In the genomic region with DNA sequence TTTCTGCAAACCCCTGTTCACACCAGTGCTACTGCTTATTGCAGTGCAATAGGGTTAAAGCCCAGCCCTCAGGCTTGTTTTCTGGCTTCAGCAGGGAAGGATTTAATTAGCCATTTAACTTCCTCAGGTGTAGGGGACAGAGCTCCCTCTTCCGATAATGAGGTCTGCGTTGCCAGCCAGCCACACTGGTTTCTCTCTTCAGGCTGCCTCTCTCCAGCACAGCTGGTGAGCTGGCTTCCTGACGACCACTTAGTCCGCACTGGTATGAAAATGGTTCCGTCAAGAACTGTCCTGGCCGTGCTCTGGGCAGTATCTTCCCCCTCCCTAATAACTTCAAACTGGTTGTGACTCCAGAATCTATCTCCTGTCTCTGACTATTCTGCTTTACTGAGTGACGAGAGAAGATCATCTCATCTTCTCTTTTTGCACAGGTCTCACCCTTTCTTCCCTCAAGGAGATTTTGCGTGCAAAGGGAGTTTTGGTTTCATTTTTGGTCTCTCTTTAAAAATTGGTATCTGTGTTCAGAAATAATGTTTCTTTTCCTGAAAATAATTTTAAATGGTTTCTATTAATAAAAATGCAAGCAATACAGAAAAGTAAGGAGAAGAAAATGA, we compare ENCODE assay signal across 9 cellular contexts. TPM values are rescaled to one million over a fixed set of nuclear protein-coding genes. Genes with fewer than 3 reads are reported as not detected.
DNase-seq lines count a peak whose midpoint lies in the region; ATAC-seq and TF ChIP-seq lines count a peak whose summit lies in the region.
"Had no signal": no experiment of that assay in that cellular context is flagged by ENCODE, and none has a peak within 500 bp of the region (broad histone marks: within the 10 kb centered on the region; RNA-seq: fewer than 3 reads in every experiment).

No MANE protein-coding gene starts in this region.

- no peaks in the 10 kb centered on the region for H3K4me1 ChIP-seq in CD8-positive, alpha-beta memory T cell (ENCODE audit: insufficient read depth, low read length)
- H3K4me1 ChIP-seq in foreskin keratinocyte, result no peaks in the 10 kb centered on the region

- CTCF ChIA-PET in CD8-positive, alpha-beta memory T cell (lab: Charles Lee), result no interaction called here

- POLR2A ChIA-PET in CD8-positive, alpha-beta memory T cell (lab: Charles Lee), result no interaction called here

- H3K36me3 Mint-ChIP-seq in CD8-positive, alpha-beta memory T cell, result no peaks in the 10 kb centered on the region
- H3K36me3 Mint-ChIP-seq in progenitor cell of endocrine pancreas (ENCODE audit: insufficient read depth), result no peaks in the 10 kb centered on the region
- H3K36me3 Mint-ChIP-seq in activated naive CD4-positive, alpha-beta T cell treated with anti-CD3 and anti-CD28 coated beads, Interleukin-2, amount 50 U/mL, for 72 hours, result no peaks in the 10 kb centered on the region

- peaks cover 0 to 3% (median 0%) of the 10 kb centered on the region in 3 donors for H3K4me1 Mint-ChIP-seq in CD8-positive, alpha-beta memory T cell
- H3K4me1 Mint-ChIP-seq in progenitor cell of endocrine pancreas (ENCODE audit: low read depth), result peaks cover 17% of the 10 kb centered on the region

- no peak overlapping the region for H3K27ac ChIP-seq in CD8-positive, alpha-beta memory T cell (ENCODE audit: low read depth, low read length)
- no peak overlapping the region for H3K27ac ChIP-seq in foreskin keratinocyte

- no peaks in the 10 kb centered on the region for H3K27me3 ChIP-seq in CD8-positive, alpha-beta memory T cell (ENCODE audit: insufficient read depth, low read length, poor library complexity, severe bottlenecking)
- no peaks in the 10 kb centered on the region for H3K27me3 ChIP-seq in foreskin keratinocyte

- no peak overlapping the region for H3K4me3 ChIP-seq in CD8-positive, alpha-beta memory T cell (ENCODE audit: low read length)

- peak overlapping the region in 5 of 7 donors; percentile 12 to 88 (median 47) for H3K4me3 Mint-ChIP-seq in CD8-positive, alpha-beta memory T cell
- peak overlapping the region; percentile 43 for H3K4me3 Mint-ChIP-seq in progenitor cell of endocrine pancreas (ENCODE audit: low read depth)

- H3K9me3 Mint-ChIP-seq in CD8-positive, alpha-beta memory T cell, result peaks cover 0 to 13% (median 3%) of the 10 kb centered on the region in 5 donors
- no peaks in the 10 kb centered on the region for H3K9me3 Mint-ChIP-seq in progenitor cell of endocrine pancreas (ENCODE audit: low read depth)
- H3K9me3 Mint-ChIP-seq in activated naive CD4-positive, alpha-beta T cell treated with anti-CD3 and anti-CD28 coated beads, Interleukin-2, amount 50 U/mL, for 72 hours, result peaks cover 7% of the 10 kb centered on the region in 2 donors

- ATAC-seq in GM19351 (IDR thresholded peaks at IDR 0.05; ENCODE audit: unreplicated experiment), result peak; percentile 84
- peak; percentile 91 for ATAC-seq in HG03354 (IDR thresholded peaks at IDR 0.05; ENCODE audit: poor library complexity, severe bottlenecking, unreplicated experiment)
- peak; percentile 76 for ATAC-seq in foreskin keratinocyte
- ATAC-seq in activated naive CD4-positive, alpha-beta T cell treated with anti-CD3 and anti-CD28 coated beads, Interleukin-2, amount 50 U/mL, for 72 hours, result no peak

- H3K36me3 ChIP-seq in CD8-positive, alpha-beta memory T cell (ENCODE audit: insufficient read depth, low read length), result no peaks in the 10 kb centered on the region

- no peak for DNase-seq in CD8-positive, alpha-beta memory T cell
- DNase-seq in RPMI7951 (ENCODE audit: low read depth) (peak; percentile 11), foreskin keratinocyte (peak; percentile 8 to 15), progenitor cell of endocrine pancreas (ENCODE audit: low spot score, unreplicated experiment) (peak; percentile 10), AG08396 (ENCODE audit: low spot score) (no peak)
- DNase-seq in activated naive CD4-positive, alpha-beta T cell treated with anti-CD3 and anti-CD28 coated beads, Interleukin-2, amount 50 U/mL, for 72 hours (ENCODE audit: low spot score in 2 of 2), result no peak

- no peaks in the 10 kb centered on the region for H3K9me3 ChIP-seq in CD8-positive, alpha-beta memory T cell (ENCODE audit: low read length)

- peak overlapping the region in 1 of 8 donors; percentile 90 for H3K27ac Mint-ChIP-seq in CD8-positive, alpha-beta memory T cell
- no peak overlapping the region for H3K27ac Mint-ChIP-seq in progenitor cell of endocrine pancreas
- no peak overlapping the region for H3K27ac Mint-ChIP-seq in activated naive CD4-positive, alpha-beta T cell treated with anti-CD3 and anti-CD28 coated beads, Interleukin-2, amount 50 U/mL, for 72 hours

- TF ChIP-seq CTCF in foreskin keratinocyte (conservative IDR thresholded peaks at IDR 0.05) (no peak), progenitor cell of endocrine pancreas (IDR thresholded peaks at IDR 0.05; ENCODE audit: unreplicated experiment) (no peak)

- H3K27me3 Mint-ChIP-seq in CD8-positive, alpha-beta memory T cell, result peaks cover 0 to 4% of the 10 kb centered on the region in 2 donors
- H3K27me3 Mint-ChIP-seq in progenitor cell of endocrine pancreas, result no peaks in the 10 kb centered on the region

RNA-seq across cellular contexts. Expression of a gene that starts 49.2 kb away (rescaled TPM):
- not detected for total RNA-seq in CD8-positive, alpha-beta memory T cell
- not detected for polyA plus RNA-seq in CD8-positive, alpha-beta memory T cell
- not detected in 2 replicates for total RNA-seq in RPMI7951 (2014; rRNA removed; shearing (Covaris generic))
- not detected in 2 replicates for total RNA-seq in foreskin keratinocyte
- not detected in 2 replicates for polyA plus RNA-seq in foreskin keratinocyte
- 0.50 and 1.2 TPM in 2 replicates for total RNA-seq in progenitor cell of endocrine pancreas
- total RNA-seq in activated naive CD4-positive, alpha-beta T cell treated with anti-CD3 and anti-CD28 coated beads, Interleukin-2, amount 50 U/mL, for 72 hours, result not detected
- total RNA-seq: lung microvascular endothelial cell had no signal

Comparison
In these comparisons a context has a peak if more than half of its experiments do, and no peak if none do; other contexts are left out.
1. DNase-seq: peak in RPMI7951 (single experiment), foreskin keratinocyte (2 of 2) and progenitor cell of endocrine pancreas (single experiment); none in CD8-positive, alpha-beta memory T cell (0 of 5), AG08396 (single experiment) and activated naive CD4-positive, alpha-beta T cell treated with anti-CD3 and anti-CD28 coated beads, Interleukin-2, amount 50 U/mL, for 72 hours (0 of 2).
2. ATAC-seq: peak in GM19351 (single experiment), HG03354 (single experiment) and foreskin keratinocyte (single experiment); none in activated naive CD4-positive, alpha-beta T cell treated with anti-CD3 and anti-CD28 coated beads, Interleukin-2, amount 50 U/mL, for 72 hours (0 of 2).